ENCODE assay signal across 36 cellular contexts in the genomic region with DNA sequence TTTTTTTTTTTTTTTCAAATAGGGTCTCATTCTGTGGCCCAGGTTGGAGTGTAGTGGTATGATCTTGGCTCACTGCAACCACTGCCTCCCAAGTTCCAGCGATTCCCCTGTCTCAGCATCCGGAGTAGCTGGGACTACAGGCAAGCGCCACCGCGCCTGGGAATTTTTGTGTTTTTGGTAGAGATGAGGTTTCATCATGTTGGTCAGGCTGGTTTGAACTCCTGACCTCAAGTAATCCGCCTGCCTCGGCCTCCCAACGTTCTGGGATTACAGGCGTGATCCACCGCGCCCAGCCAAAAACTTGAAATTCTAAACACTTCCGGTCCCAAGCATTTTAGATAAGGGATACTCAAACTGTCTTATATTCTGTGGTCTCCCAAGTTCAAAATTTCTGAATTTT.
DNase-seq lines count a peak whose midpoint lies in the region; ATAC-seq, FAIRE-seq and TF ChIP-seq lines count a peak whose summit lies in the region.
"Had no signal": no experiment of that assay in that cellular context is flagged by ENCODE, and none has a peak within 500 bp of the region (broad histone marks: within the 10 kb centered on the region; RNA-seq: fewer than 3 reads in every experiment).

No MANE protein-coding gene starts in this region.

- no peaks in the 10 kb centered on the region for H3K4me1 ChIP-seq in left ventricle myocardium inferior
- no peaks in the 10 kb centered on the region for H3K4me1 ChIP-seq in K562 (replicated peaks in 1 of 2; ENCODE audit: control insufficient read depth in 2 of 2, insufficient read depth in 2 of 2, low read length in 2 of 2)
- H3K4me1 ChIP-seq: A549, BE2C, BLaER1, Caco-2 had no signal

- H3K27me3 ChIP-seq in left ventricle myocardium inferior (ENCODE audit: low read depth) = no peaks in the 10 kb centered on the region
- H3K27me3 ChIP-seq in K562 (ENCODE audit: control insufficient read depth in 2 of 2, insufficient read depth in 2 of 2, low read length in 2 of 2) = no peaks in the 10 kb centered on the region
- H3K27me3 ChIP-seq: BE2C; BLaER1; BLaER1 treated with 17β-estradiol and CSF1 and Interleukin-3, amounts not matched to agents 10 nM and 100 nM had no signal

- H3K4me3 Mint-ChIP-seq in chondrocyte (ENCODE audit: unreplicated experiment) = no peak overlapping the region
- H3K4me3 Mint-ChIP-seq: B cell; CD14-positive monocyte; CD4-positive, alpha-beta memory T cell; CD4-positive, alpha-beta T cell; CD4-positive, CD25-positive, alpha-beta regulatory T cell; CD8-positive, alpha-beta memory T cell; CD8-positive, alpha-beta T cell had no signal

- no peak for FAIRE-seq in K562 (lab: Jason Lieb, UNC)
- FAIRE-seq: A549, D721Med had no signal

- intact Hi-C loops in Right ventricle myocardium superior (cut with DNase I) (no loop called here), left ventricle myocardium inferior (cut with micrococcal nuclease) (no loop called here), K562 (cut with micrococcal nuclease) (no loop called here)

- no peak overlapping the region for H2AFZ ChIP-seq in K562 (ENCODE audit: low read depth, low read length)

- TF ChIP-seq POLR2A in K562 (conservative IDR thresholded peaks at IDR 0.05) = no peak

- no peak overlapping the region for H3K27ac ChIP-seq in left ventricle myocardium inferior (replicated peaks)
- H3K27ac ChIP-seq in K562 (ENCODE audit: extremely low read depth, low read depth, low read length) = no peak overlapping the region
- H3K27ac ChIP-seq: 22Rv1; A549; BLaER1; BLaER1 treated with 17β-estradiol and CSF1 and Interleukin-3, amounts not matched to agents 10 nM and 100 nM; C4-2B had no signal

- no peaks in the 10 kb centered on the region for H3K9me1 ChIP-seq in K562 (ENCODE audit: control insufficient read depth, insufficient read depth, low read length)

- H4K20me1 ChIP-seq in K562 (replicated peaks; ENCODE audit: control insufficient read depth, insufficient read depth, low read length) = no peaks in the 10 kb centered on the region
- H4K20me1 ChIP-seq: BLaER1; BLaER1 treated with 17β-estradiol and CSF1 and Interleukin-3, amounts not matched to agents 10 nM and 100 nM had no signal

- no peaks in the 10 kb centered on the region for H3K79me2 ChIP-seq in K562 (ENCODE audit: control insufficient read depth, insufficient read depth, low read length)

- no peaks in the 10 kb centered on the region for H3K4me1 Mint-ChIP-seq in chondrocyte (ENCODE audit: low read depth)
- H3K4me1 Mint-ChIP-seq: CD14-positive monocyte; CD4-positive, alpha-beta memory T cell; CD4-positive, CD25-positive, alpha-beta regulatory T cell; CD8-positive, alpha-beta memory T cell had no signal

- no peak for TF ChIP-seq CTCF in left ventricle myocardium inferior (IDR thresholded peaks at IDR 0.05; ENCODE audit: borderline replicate concordance)
- TF ChIP-seq CTCF in K562 (IDR thresholded peaks at IDR 0.05 in 2 of 3, conservative IDR thresholded peaks at IDR 0.05 in 1 of 3; ENCODE audit: insufficient read depth in 2 of 3, low read depth in 1 of 3, low read length in 3 of 3) = no peak
- TF ChIP-seq CTCF in chondrocyte (IDR thresholded peaks at IDR 0.05) = no peak

- POLR2A ChIA-PET in K562 (lab: Yijun Ruan, JAX) = no interaction called here

- CTCF ChIA-PET in K562 (lab: Yijun Ruan, JAX; ENCODE audit: low intra/inter-chr PET ratio) = no interaction called here

- no peak for ATAC-seq in Right ventricle myocardium superior (ENCODE audit: poor library complexity)
- ATAC-seq in K562 = no peak
- ATAC-seq: A549; CD8-positive, alpha-beta T cell had no signal

- no peak overlapping the region for H3K27ac Mint-ChIP-seq in chondrocyte (ENCODE audit: unreplicated experiment)
- H3K27ac Mint-ChIP-seq: B cell; CD14-positive monocyte; CD4-positive, alpha-beta memory T cell; CD4-positive, alpha-beta T cell; CD4-positive, CD25-positive, alpha-beta regulatory T cell; CD8-positive, alpha-beta memory T cell; CD8-positive, alpha-beta T cell had no signal

- no peaks in the 10 kb centered on the region for H3K9me3 Mint-ChIP-seq in chondrocyte (ENCODE audit: low read depth)
- H3K9me3 Mint-ChIP-seq: CD4-positive, alpha-beta T cell; CD8-positive, alpha-beta T cell had no signal

- no peak for TF ChIP-seq RAD21 in K562 (CRISPR knock-in tag; conservative IDR thresholded peaks at IDR 0.05 in 1 of 2, IDR thresholded peaks at IDR 0.05 in 1 of 2)

- TF ChIP-seq EP300 in K562 (IDR thresholded peaks at IDR 0.05; ENCODE audit: low read length) = no peak

- no peak overlapping the region for H3K4me3 ChIP-seq in left ventricle myocardium inferior
- no peak overlapping the region for H3K4me3 ChIP-seq in K562
- H3K4me3 ChIP-seq: A549; BLaER1; BLaER1 treated with 17β-estradiol and CSF1 and Interleukin-3, amounts not matched to agents 10 nM and 100 nM had no signal

- DNase-seq in Right ventricle myocardium superior (peak; percentile 36), left ventricle myocardium inferior (no peak), K562 (ENCODE audit: extremely low read depth in 1 of 4, low spot score in 3 of 4) (peak in 1 of 4 experiments; percentile 7), chondrocyte (ENCODE audit: low spot score) (peak; percentile 38), mesenteric fat pad (ENCODE audit: low spot score) (peak; percentile 68), germinal center (ENCODE audit: low spot score) (no peak), GM19240 (ENCODE audit: insufficient read length, low spot score) (no peak)
- DNase-seq in activated CD4-positive, alpha-beta T cell treated with anti-CD3 and anti-CD28 coated beads for 4 hours = no peak
- DNase-seq: 8988T; ACHN; AML-193; BE2C; C1 segment of cervical spinal cord; Caco-2; Calu3; CD4-positive, alpha-beta memory T cell; CD4-positive, alpha-beta T cell; CD4-positive, CD25-positive, alpha-beta regulatory T cell; CD8-positive, alpha-beta memory T cell; CD8-positive, alpha-beta T cell; COR-L47; DMS 273 treated with DMSO at 0.1 percent for 48 hours; DMS153; DMS53; DMS79; DMS79 treated with DMSO at 0.1 percent for 48 hours; DND-41; EL had no signal

- H3K36me3 ChIP-seq in left ventricle myocardium inferior (no peaks in the 10 kb centered on the region), K562 (ENCODE audit: control insufficient read depth, insufficient read depth, low read length) (no peaks in the 10 kb centered on the region)
- H3K36me3 ChIP-seq: BE2C; BLaER1; BLaER1 treated with 17β-estradiol and CSF1 and Interleukin-3, amounts not matched to agents 10 nM and 100 nM had no signal

- H3K9me3 ChIP-seq in left ventricle myocardium inferior (replicated peaks) = no peaks in the 10 kb centered on the region
- H3K9me3 ChIP-seq in K562 (replicated peaks; ENCODE audit: control insufficient read depth, insufficient read depth, low read depth, low read length) = no peaks in the 10 kb centered on the region
- H3K9me3 ChIP-seq: A549; BE2C; BLaER1; BLaER1 treated with 17β-estradiol and CSF1 and Interleukin-3, amounts not matched to agents 10 nM and 100 nM; Caco-2 had no signal

- no peaks in the 10 kb centered on the region for H3K36me3 Mint-ChIP-seq in chondrocyte (ENCODE audit: low read depth)
- H3K36me3 Mint-ChIP-seq: CD14-positive monocyte; CD4-positive, alpha-beta memory T cell; CD4-positive, CD25-positive, alpha-beta regulatory T cell; CD8-positive, alpha-beta memory T cell; CD8-positive, alpha-beta T cell had no signal

- in situ Hi-C loops in K562 (cut with MboI) = no loop called here

- no peaks in the 10 kb centered on the region for H3K27me3 Mint-ChIP-seq in chondrocyte (ENCODE audit: low read depth)
- H3K27me3 Mint-ChIP-seq: B cell; CD4-positive, alpha-beta memory T cell; CD4-positive, alpha-beta T cell; CD4-positive, CD25-positive, alpha-beta regulatory T cell; CD8-positive, alpha-beta memory T cell had no signal

- WGBS in K562 (ENCODE audit: insufficient coverage, low coverage, missing lambda C conversion rate) = 19% methylated on average over 12 of the region's 12 CpGs

- no peak overlapping the region for H3K9ac ChIP-seq in K562 (ENCODE audit: insufficient read depth in 1 of 2, low read depth in 2 of 2, low read length in 2 of 2)
- H3K9ac ChIP-seq: BLaER1; BLaER1 treated with 17β-estradiol and CSF1 and Interleukin-3, amounts not matched to agents 10 nM and 100 nM had no signal

- BruUV-seq in K562 (replicated peaks; lab: Mats Ljungman, UMichigan) = no TSS peak

- H3K4me2 ChIP-seq in K562 (ENCODE audit: insufficient read depth, low read length) = no peak overlapping the region
- H3K4me2 ChIP-seq: A549; BLaER1; BLaER1 treated with 17β-estradiol and CSF1 and Interleukin-3, amounts not matched to agents 10 nM and 100 nM had no signal

TF ChIP-seq in K562, 482 proteins besides CTCF, POLR2A, EP300 and RAD21 (continues in another document):
- TF ChIP-seq, protein P1, sequence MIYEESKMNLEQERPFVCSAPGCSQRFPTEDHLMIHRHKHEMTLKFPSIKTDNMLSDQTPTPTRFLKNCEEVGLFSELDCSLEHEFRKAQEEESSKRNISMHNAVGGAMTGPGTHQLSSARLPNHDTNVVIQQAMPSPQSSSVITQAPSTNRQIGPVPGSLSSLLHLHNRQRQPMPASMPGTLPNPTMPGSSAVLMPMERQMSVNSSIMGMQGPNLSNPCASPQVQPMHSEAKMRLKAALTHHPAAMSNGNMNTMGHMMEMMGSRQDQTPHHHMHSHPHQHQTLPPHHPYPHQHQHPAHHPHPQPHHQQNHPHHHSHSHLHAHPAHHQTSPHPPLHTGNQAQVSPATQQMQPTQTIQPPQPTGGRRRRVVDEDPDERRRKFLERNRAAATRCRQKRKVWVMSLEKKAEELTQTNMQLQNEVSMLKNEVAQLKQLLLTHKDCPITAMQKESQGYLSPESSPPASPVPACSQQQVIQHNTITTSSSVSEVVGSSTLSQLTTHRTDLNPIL (CRISPR knock-in tag; IDR thresholded peaks at IDR 0.05) = no peak
- TF ChIP-seq, protein P2, sequence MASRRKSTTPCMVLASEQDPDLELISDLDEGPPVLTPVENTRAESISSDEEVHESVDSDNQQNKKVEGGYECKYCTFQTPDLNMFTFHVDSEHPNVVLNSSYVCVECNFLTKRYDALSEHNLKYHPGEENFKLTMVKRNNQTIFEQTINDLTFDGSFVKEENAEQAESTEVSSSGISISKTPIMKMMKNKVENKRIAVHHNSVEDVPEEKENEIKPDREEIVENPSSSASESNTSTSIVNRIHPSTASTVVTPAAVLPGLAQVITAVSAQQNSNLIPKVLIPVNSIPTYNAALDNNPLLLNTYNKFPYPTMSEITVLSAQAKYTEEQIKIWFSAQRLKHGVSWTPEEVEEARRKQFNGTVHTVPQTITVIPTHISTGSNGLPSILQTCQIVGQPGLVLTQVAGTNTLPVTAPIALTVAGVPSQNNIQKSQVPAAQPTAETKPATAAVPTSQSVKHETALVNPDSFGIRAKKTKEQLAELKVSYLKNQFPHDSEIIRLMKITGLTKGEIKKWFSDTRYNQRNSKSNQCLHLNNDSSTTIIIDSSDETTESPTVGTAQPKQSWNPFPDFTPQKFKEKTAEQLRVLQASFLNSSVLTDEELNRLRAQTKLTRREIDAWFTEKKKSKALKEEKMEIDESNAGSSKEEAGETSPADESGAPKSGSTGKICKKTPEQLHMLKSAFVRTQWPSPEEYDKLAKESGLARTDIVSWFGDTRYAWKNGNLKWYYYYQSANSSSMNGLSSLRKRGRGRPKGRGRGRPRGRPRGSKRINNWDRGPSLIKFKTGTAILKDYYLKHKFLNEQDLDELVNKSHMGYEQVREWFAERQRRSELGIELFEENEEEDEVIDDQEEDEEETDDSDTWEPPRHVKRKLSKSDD (conservative IDR thresholded peaks at IDR 0.05; ENCODE audit: low read length) = no peak

Comparison
In these comparisons a context has a peak if more than half of its experiments do, and no peak if none do; other contexts are left out.
1. DNase-seq: peak in Right ventricle myocardium superior (single experiment), chondrocyte (single experiment) and mesenteric fat pad (single experiment); none in left ventricle myocardium inferior (single experiment), germinal center (single experiment), activated CD4-positive, alpha-beta T cell treated with anti-CD3 and anti-CD28 coated beads for 4 hours (0 of 2) and GM19240 (single experiment).